In genomic region chr5:169950333-169950732, GRCh38 we compare ENCODE assay signal across 22 cellular contexts. TPM values are rescaled to one million over a fixed set of nuclear protein-coding genes. Genes with fewer than 3 reads are reported as not detected.
DNase-seq lines count a peak whose midpoint lies in the region; ATAC-seq, FAIRE-seq and TF ChIP-seq lines count a peak whose summit lies in the region.
"Had no signal": no experiment of that assay in that cellular context is flagged by ENCODE, and none has a peak within 500 bp of the region (broad histone marks: within the 10 kb centered on the region; RNA-seq: fewer than 3 reads in every experiment).

No MANE protein-coding gene starts in this region.

- H4K20me1 ChIP-seq in Karpas-422 (ENCODE audit: insufficient read depth, low read depth, low read length) = no peaks in the 10 kb centered on the region

- WGBS in thyroid gland, 2 donors = 91 to 96% methylated on average over 2 of the region's 2 CpGs

- no peaks in the 10 kb centered on the region for H3K27me3 ChIP-seq in Karpas-422 (ENCODE audit: low read length)
- H3K27me3 ChIP-seq in thyroid gland = no peaks in the 10 kb centered on the region
- H3K27me3 ChIP-seq: Peyer's patch had no signal

- TF ChIP-seq POLR2A in thyroid gland (IDR thresholded peaks at IDR 0.05) = no peak

- TF ChIP-seq CTCF in thyroid gland (IDR thresholded peaks at IDR 0.05) = no peak

- peaks cover 17% of the 10 kb centered on the region; the same call in 1 of the 2 replicates for H3K79me2 ChIP-seq in Karpas-422 (ENCODE audit: low read length)

- H3K4me3 ChIP-seq in Karpas-422 (ENCODE audit: low read length) (no peak overlapping the region), thyroid gland (replicated peaks in 1 of 3) (no peak overlapping the region)
- H3K4me3 ChIP-seq: Peyer's patch had no signal

- no peak overlapping the region for H2AFZ ChIP-seq in Karpas-422 (ENCODE audit: low read length)

- intact Hi-C loops in thyroid gland (cut with DNase I) = no loop called here

- peak overlapping the region; percentile 40 for H3K27ac ChIP-seq in Karpas-422 (ENCODE audit: low read length)
- no peak overlapping the region for H3K27ac ChIP-seq in thyroid gland
- H3K27ac ChIP-seq: Peyer's patch had no signal

- H3K4me1 ChIP-seq in Karpas-422 (ENCODE audit: low read length) = peaks cover 56% of the 10 kb centered on the region
- H3K4me1 ChIP-seq in thyroid gland = peaks cover 0 to 7% of the 10 kb centered on the region in 2 donors
- H3K4me1 ChIP-seq: Peyer's patch had no signal

- no peaks in the 10 kb centered on the region; the same call in 1 of the 2 replicates for H3K36me3 ChIP-seq in Karpas-422 (ENCODE audit: insufficient read depth, low read length)
- H3K36me3 ChIP-seq in thyroid gland = no peaks in the 10 kb centered on the region
- H3K36me3 ChIP-seq: Peyer's patch had no signal

- no peak overlapping the region for H3K4me2 ChIP-seq in Karpas-422 (ENCODE audit: low read depth, low read length, poor library complexity, severe bottlenecking)

- no peak overlapping the region for H3K9ac ChIP-seq in Karpas-422 (ENCODE audit: low read length)

- peak; percentile 25 for DNase-seq in GM19239 (ENCODE audit: insufficient read length, low spot score)
- DNase-seq in Karpas-422 = no peak
- DNase-seq in NK-92 (lab: John Stamatoyannopoulos, UW; ENCODE audit: unreplicated experiment) = no peak
- DNase-seq in thyroid gland = no peak
- no peak for DNase-seq in activated naive CD4-positive, alpha-beta T cell treated with anti-CD3 and anti-CD28 coated beads, Interleukin-2, amount 50 U/mL, for 16 hours
- DNase-seq: CD4-positive, CD25-positive, alpha-beta regulatory T cell; DMS79; H9; HFFc6; KG1; NCI-H1105; NCI-H146; NCI-H2029 treated with DMSO at 0.1 percent for 48 hours; NCI-H345; NCI-H524; NCI-H774; Peyer's patch had no signal

- ATAC-seq in GM19463 (IDR thresholded peaks at IDR 0.05; ENCODE audit: unreplicated experiment) (peak; percentile 49), HG02798 (IDR thresholded peaks at IDR 0.05; ENCODE audit: poor library complexity, unreplicated experiment) (peak; percentile 54)
- ATAC-seq: SK-N-SH treated with all-trans-retinoic acid at 6 μM for 48 hours had no signal

- no peak for FAIRE-seq in GM19239 (lab: Jason Lieb, UNC)
- FAIRE-seq: HTR-8/SVneo had no signal

- no peaks in the 10 kb centered on the region for H3K9me2 ChIP-seq in Karpas-422 (replicated peaks; ENCODE audit: insufficient read depth, low read length)

- H3K9me3 ChIP-seq in Karpas-422 (ENCODE audit: low read length) (no peaks in the 10 kb centered on the region), thyroid gland (no peaks in the 10 kb centered on the region)
- H3K9me3 ChIP-seq: Peyer's patch had no signal

RNA-seq across cellular contexts. Expression of gene INSYN2B, which starts 30.0 kb away (rescaled TPM):
- 0.07 TPM in 1 of 2 replicates, not detected in the other for total RNA-seq in Karpas-422 (2014; rRNA removed; shearing (Covaris generic); ENCODE audit: low replicate concordance)
- total RNA-seq in thyroid gland = not detected
- total RNA-seq: CD4-positive, CD25-positive, alpha-beta regulatory T cell; H9; OCI-LY7 had no signal
